ENCODE assay signal across 25 cellular contexts in the genomic region with DNA sequence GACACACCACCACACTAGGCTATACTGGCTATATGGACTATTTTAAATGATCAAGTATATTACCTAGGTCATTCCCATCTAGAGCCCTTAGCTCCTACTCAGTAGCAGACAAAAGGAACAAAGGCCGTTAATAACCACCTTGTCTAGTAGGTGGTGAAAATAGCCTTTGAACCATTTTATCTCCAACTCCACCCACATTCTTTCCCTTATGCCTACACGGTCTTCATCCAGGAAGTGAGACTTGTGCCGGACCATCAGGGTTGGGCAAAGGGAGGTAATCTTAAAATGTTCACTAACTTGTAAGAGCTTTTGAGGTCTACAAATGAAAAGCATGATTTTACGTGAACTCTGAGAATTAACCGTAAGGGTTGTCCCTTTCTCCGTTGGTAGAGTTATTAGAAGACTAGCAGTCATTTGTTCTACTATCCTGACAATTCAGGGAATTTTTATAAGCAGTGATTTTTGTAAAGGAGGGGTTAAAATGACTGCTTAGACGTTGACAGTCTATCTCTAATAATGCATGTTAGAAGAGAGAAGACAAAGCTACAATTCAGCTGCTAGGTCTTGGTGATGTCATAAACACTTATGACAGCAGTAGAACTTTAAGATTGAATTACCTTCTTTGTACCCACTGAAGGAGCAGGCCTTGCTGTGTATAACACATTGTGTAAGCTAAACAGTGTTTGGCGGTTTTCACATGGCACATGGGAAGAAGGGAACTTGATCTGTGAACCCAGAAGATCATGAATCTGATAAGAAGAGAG.
"Had no signal": no experiment of that assay in that cellular context is flagged by ENCODE, and none has a peak within 500 bp of the region (broad histone marks: within the 10 kb centered on the region; RNA-seq: fewer than 3 reads in every experiment).

No MANE protein-coding gene starts in this region.

- H3K4me3 ChIP-seq: cardiac muscle cell had no signal

- FAIRE-seq: TTC549 had no signal

- H3K36me3 ChIP-seq: brain microvascular endothelial cell, cardiac muscle cell had no signal

- ATAC-seq: activated CD4-positive, alpha-beta T cell treated with anti-CD3 and anti-CD28 coated beads for 36 hours; activated T-helper 17 cell treated with anti-CD3 and anti-CD28 coated beads, Interleukin-2, amount 50 U/mL, for 72 hours; T-cell had no signal

- H3K27ac ChIP-seq: brain microvascular endothelial cell, cardiac muscle cell, RWPE1 had no signal

- DNase-seq: activated CD4-positive, alpha-beta memory T cell treated with anti-CD3 and anti-CD28 coated beads, Interleukin-2, amount 10 ng/mL, durations not matched to agents 7 days and 5 days; activated CD4-positive, alpha-beta T cell treated with anti-CD3 and anti-CD28 coated beads for 36 hours; activated CD4-positive, alpha-beta T cell treated with anti-CD3 and anti-CD28 coated beads, Interleukin-2, amount 50 U/mL, for 1 hour; activated gamma-delta T cell; activated naive CD4-positive, alpha-beta T cell treated with anti-CD3 and anti-CD28 coated beads for 36 hours; activated naive CD8-positive, alpha-beta T cell treated with anti-CD3 and anti-CD28 coated beads for 36 hours; activated T-cell treated with anti-CD3 and anti-CD28 coated beads for 4 hours; activated T-cell treated with anti-CD3 and anti-CD28 coated beads, Interleukin-2, amount 50 U/mL, for 48 hours; brain microvascular endothelial cell; MM.1S; NCI-H146; NCI-H187 treated with DMSO at 0.1 percent for 48 hours; NCI-H2081 treated with DMSO at 0.1 percent for 48 hours; NCI-H345; NCI-H510A; NCI-H526 treated with DMSO at 0.1 percent for 48 hours; NCI-H82; SHP77; T-cell; T-helper 2 cell; T1000 had no signal

- H3K27me3 ChIP-seq: brain microvascular endothelial cell, cardiac muscle cell had no signal
